In the genomic region with DNA sequence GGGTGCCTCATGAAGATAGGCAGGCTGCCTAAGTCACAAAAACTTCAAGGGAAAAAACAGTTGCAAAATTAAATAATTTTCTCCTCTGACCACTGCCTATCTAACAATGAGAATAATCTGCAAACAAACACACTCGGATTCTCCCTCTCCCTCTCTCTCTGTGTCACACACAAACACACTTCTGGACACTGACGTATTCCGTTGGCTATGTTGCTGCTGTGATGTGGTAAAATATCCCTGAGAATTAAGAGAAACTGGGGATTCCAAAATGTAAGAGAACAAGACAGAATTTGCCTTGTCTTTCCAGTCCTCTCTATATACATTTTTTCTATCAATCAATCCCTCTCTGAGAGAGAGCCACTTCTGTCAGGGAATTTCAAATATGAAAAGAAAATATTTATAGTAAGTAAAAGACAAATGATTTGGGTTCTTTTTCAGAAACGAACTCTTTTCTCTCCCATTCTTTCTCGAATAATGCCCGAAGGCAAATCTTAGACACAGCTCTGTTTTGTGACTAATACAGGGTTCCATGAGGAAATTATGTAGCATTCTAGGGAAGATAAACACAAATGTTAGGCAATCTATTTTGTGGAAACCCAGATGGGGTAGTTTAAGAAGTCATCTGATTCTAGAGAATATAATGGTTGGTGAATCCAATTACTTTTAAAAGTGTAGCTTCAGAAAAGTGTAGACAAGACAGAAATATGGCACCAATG, we compare ENCODE assay signal across 23 cellular contexts.
DNase-seq lines count a peak whose midpoint lies in the region; ATAC-seq, FAIRE-seq and TF ChIP-seq lines count a peak whose summit lies in the region.
"Had no signal": no experiment of that assay in that cellular context is flagged by ENCODE, and none has a peak within 500 bp of the region (broad histone marks: within the 10 kb centered on the region; RNA-seq: fewer than 3 reads in every experiment).

No MANE protein-coding gene starts in this region.

- in situ Hi-C loops in IMR-90 (cut with MboI; ENCODE audit: low sequenced_read_pairs), result no loop called here

- H2BK15ac ChIP-seq in IMR-90 (ENCODE audit: low read depth, low read length) (no peak overlapping the region), mesenchymal stem cell (ENCODE audit: low read depth, poor library complexity, severe bottlenecking) (no peak overlapping the region)

- intact Hi-C loops in IMR-90 (cut with micrococcal nuclease), result no loop called here

- peak; percentile 59 for ATAC-seq in IMR-90 (ENCODE audit: low read depth)
- ATAC-seq: activated CD4-positive, CD25-positive, alpha-beta regulatory T cell treated with anti-CD3 and anti-CD28 coated beads, Interleukin-2, amount 50 U/mL, for 24 hours; activated T-cell treated with anti-CD3 and anti-CD28 coated beads, Interleukin-2, amount 50 U/mL, for 4 hours; gastroesophageal sphincter; Right ventricle myocardium inferior; stimulated activated naive CD8-positive, alpha-beta T cell treated with anti-CD3 and anti-CD28 coated beads, Interleukin-15, Interleukin-2, amounts not matched to agents 100 U/mL and 50 U/mL, for 24 hours had no signal

- no peak overlapping the region; the same call in 1 of the 2 replicates for H3K14ac ChIP-seq in IMR-90 (replicated peaks; ENCODE audit: low read depth, low read length)
- no peak overlapping the region for H3K14ac ChIP-seq in mesenchymal stem cell (ENCODE audit: low read length in 2 of 2)

- peaks cover 3% of the 10 kb centered on the region; the same call in 1 of the 2 replicates for H3K9me3 ChIP-seq in IMR-90 (ENCODE audit: control insufficient read depth, insufficient read depth, low read length)
- peaks cover 22% of the 10 kb centered on the region for H3K9me3 ChIP-seq in mesenchymal stem cell (ENCODE audit: control insufficient read depth, low read length)
- H3K9me3 ChIP-seq: thyroid gland had no signal

- H3K9ac ChIP-seq in IMR-90 (ENCODE audit: low read depth, low read length) (no peak overlapping the region), mesenchymal stem cell (ENCODE audit: low read length) (peak overlapping the region; percentile 64)

- H4K20me1 ChIP-seq in IMR-90 (ENCODE audit: insufficient read depth, low read length), result no peaks in the 10 kb centered on the region

- H3K4me1 ChIP-seq in IMR-90 (ENCODE audit: control insufficient read depth, insufficient read depth, low read length) (no peaks in the 10 kb centered on the region), mesenchymal stem cell (ENCODE audit: control insufficient read depth, insufficient read depth, low read depth, low read length) (no peaks in the 10 kb centered on the region)
- H3K4me1 ChIP-seq: gastroesophageal sphincter, thyroid gland had no signal

- FAIRE-seq in GM12892 (lab: Jason Lieb, UNC), result no peak
- FAIRE-seq: astrocyte, GM18507, small intestine had no signal

- H2AK5ac ChIP-seq in IMR-90 (ENCODE audit: low read depth, low read length) (no peak overlapping the region), mesenchymal stem cell (ENCODE audit: low read length, severe bottlenecking) (no peak overlapping the region)

- no peak overlapping the region for H3K4me2 ChIP-seq in IMR-90 (ENCODE audit: low read depth, low read length)
- H3K4me2 ChIP-seq in mesenchymal stem cell (ENCODE audit: low read length, poor library complexity, severe bottlenecking), result no peak overlapping the region

- no peak overlapping the region for H2AK9ac ChIP-seq in IMR-90 (replicated peaks; ENCODE audit: low read depth, low read length, poor library complexity)

- H2BK120ac ChIP-seq in IMR-90 (ENCODE audit: low read depth, low read length) (no peak overlapping the region), mesenchymal stem cell (ENCODE audit: low read depth, low read length) (no peak overlapping the region)

- no peak overlapping the region for H3K56ac ChIP-seq in IMR-90 (ENCODE audit: extremely low read depth, insufficient read depth, low read length)

- POLR2A ChIA-PET in BJ (lab: Charles Lee), result interaction anchor here (0.5 kb wide), 1 partner anchor 171 kb away, joined by 5 read pairs; no protein-coding TSS in a partner anchor
- POLR2A ChIA-PET in IMR-90 (lab: Charles Lee; ENCODE audit: unreplicated experiment), result no interaction called here

- no peaks in the 10 kb centered on the region for H3K27me3 ChIP-seq in BJ (ENCODE audit: control insufficient read depth, insufficient read depth, low read length)
- H3K27me3 ChIP-seq in IMR-90 (ENCODE audit: control insufficient read depth, insufficient read depth, low read length), result no peaks in the 10 kb centered on the region
- H3K27me3 ChIP-seq in mesenchymal stem cell (ENCODE audit: control insufficient read depth in 1 of 2, insufficient read depth in 1 of 2, low read length in 2 of 2), result no peaks in the 10 kb centered on the region
- H3K27me3 ChIP-seq: gastroesophageal sphincter, thyroid gland had no signal

- no peak overlapping the region for H2AFZ ChIP-seq in IMR-90 (replicated peaks; ENCODE audit: low read length, poor library complexity)
- H2AFZ ChIP-seq in mesenchymal stem cell (ENCODE audit: low read depth, low read length), result no peak overlapping the region

- no peak overlapping the region; the same call in 1 of the 2 replicates for H3K18ac ChIP-seq in IMR-90 (ENCODE audit: low read depth, low read length)
- H3K18ac ChIP-seq in mesenchymal stem cell (ENCODE audit: low read depth in 1 of 2, low read length in 2 of 2), result no peak overlapping the region

- no peaks in the 10 kb centered on the region for H3K79me1 ChIP-seq in IMR-90 (ENCODE audit: low read depth in 1 of 2, low read length in 2 of 2)
- peaks cover 1% of the 10 kb centered on the region for H3K79me1 ChIP-seq in mesenchymal stem cell (replicated peaks; ENCODE audit: low read length, poor library complexity, severe bottlenecking)

- H2BK12ac ChIP-seq in mesenchymal stem cell (ENCODE audit: low read length in 2 of 2), result no peak overlapping the region

- H2BK5ac ChIP-seq in IMR-90 (ENCODE audit: low read depth, low read length, poor library complexity, severe bottlenecking), result no peak overlapping the region
- H2BK5ac ChIP-seq in mesenchymal stem cell (ENCODE audit: low read depth, low read length, poor library complexity, severe bottlenecking), result no peak overlapping the region

- H3K4me3 ChIP-seq in BJ (ENCODE audit: low read depth, low read length), result peak overlapping the region; percentile 11; the same call in 1 of the 2 replicates
- H3K4me3 ChIP-seq in IMR-90 (ENCODE audit: insufficient read depth, low read depth, low read length), result no peak overlapping the region
- no peak overlapping the region for H3K4me3 ChIP-seq in choroid plexus epithelial cell (ENCODE audit: low read depth, low read length)
- H3K4me3 ChIP-seq in mesenchymal stem cell (ENCODE audit: insufficient read depth in 1 of 2, low read depth in 1 of 2, low read length in 2 of 2), result no peak overlapping the region
- H3K4me3 ChIP-seq: gastroesophageal sphincter, thyroid gland had no signal

- no CpG with 5 or more reads among the region's 6 CpGs for WGBS in IMR-90 (ENCODE audit: extremely low coverage in 2 of 2, insufficient read length in 1 of 2), 2 experiments
- WGBS in mesenchymal stem cell, result 86% methylated on average over 5 of the region's 6 CpGs

- dilution Hi-C loops in IMR-90 (cut with HindIII; ENCODE audit: low sequenced_read_pairs, unreplicated experiment), result no loop called here

- H3K23ac ChIP-seq in IMR-90 (ENCODE audit: low read depth, low read length) (no peak overlapping the region), mesenchymal stem cell (ENCODE audit: low read length in 2 of 2) (no peak overlapping the region)

- no peak for TF ChIP-seq POLR2A in IMR-90 (IDR thresholded peaks at IDR 0.05; ENCODE audit: low read depth, low read length)
- no peak for TF ChIP-seq POLR2A in GM12892 (IDR thresholded peaks at IDR 0.05; ENCODE audit: low read depth, low read length)

- TF ChIP-seq CTCF in BJ (IDR thresholded peaks at IDR 0.05; ENCODE audit: insufficient read depth, low read depth, low read length), result no peak
- TF ChIP-seq CTCF in IMR-90 (conservative IDR thresholded peaks at IDR 0.05; ENCODE audit: low read depth, low read length), result no peak
- TF ChIP-seq CTCF in choroid plexus epithelial cell (conservative IDR thresholded peaks at IDR 0.05; ENCODE audit: low read depth, low read length), result no peak

- H3K27ac ChIP-seq in IMR-90 (ENCODE audit: insufficient read depth, low read length), result no peak overlapping the region
- no peak overlapping the region for H3K27ac ChIP-seq in mesenchymal stem cell (ENCODE audit: low read length, poor library complexity, severe bottlenecking)
- H3K27ac ChIP-seq: gastroesophageal sphincter, thyroid gland had no signal

- BruUV-seq in IMR-90 (replicated peaks; lab: Mats Ljungman, UMichigan), result no TSS peak

- no peak overlapping the region for H2BK20ac ChIP-seq in IMR-90 (ENCODE audit: low read depth, low read length)

- H4K91ac ChIP-seq in IMR-90 (ENCODE audit: insufficient read depth, low read depth, low read length) (no peak overlapping the region), mesenchymal stem cell (ENCODE audit: low read length) (no peak overlapping the region)

- H4K8ac ChIP-seq in IMR-90 (ENCODE audit: low read depth in 2 of 2, low read length in 2 of 2) (no peak overlapping the region), mesenchymal stem cell (ENCODE audit: low read length) (no peak overlapping the region)

- no peaks in the 10 kb centered on the region for H3K36me3 ChIP-seq in BJ (ENCODE audit: control insufficient read depth, insufficient read depth, low read length)
- no peaks in the 10 kb centered on the region for H3K36me3 ChIP-seq in IMR-90 (ENCODE audit: control insufficient read depth, insufficient read depth, low read length)
- peaks cover 0 to 5% of the 10 kb centered on the region in 2 experiments for H3K36me3 ChIP-seq in mesenchymal stem cell (ENCODE audit: control insufficient read depth in 1 of 2, insufficient read depth in 2 of 2, low read depth in 1 of 2, low read length in 2 of 2)

- H3K4ac ChIP-seq in IMR-90 (ENCODE audit: low read depth, low read length), result no peak overlapping the region
- H3K4ac ChIP-seq in mesenchymal stem cell (ENCODE audit: low read depth in 1 of 2, low read length in 2 of 2), result no peak overlapping the region

- CTCF ChIA-PET in BJ (lab: Yijun Ruan, JAX) (no interaction called here), IMR-90 (lab: Yijun Ruan, JAX) (no interaction called here)

- TF ChIP-seq RAD21 in IMR-90 (IDR thresholded peaks at IDR 0.05; ENCODE audit: low read length), result no peak

- no peak overlapping the region for H4K5ac ChIP-seq in IMR-90 (ENCODE audit: low read depth, low read length)

- DNase-seq in BJ (ENCODE audit: low read depth) (peak; percentile 46), IMR-90 (peak; percentile 54), choroid plexus epithelial cell (ENCODE audit: low read depth) (peak; percentile 49), mesenchymal stem cell (peak; percentile 63), GM12892 (ENCODE audit: insufficient read length) (no peak), HCEC 1CT (no peak), NCI-H2081 (lab: John Stamatoyannopoulos, UW) (no peak), HUDEP-2 (lab: John Stamatoyannopoulos, UW; ENCODE audit: unreplicated experiment in 76 of 76) (no peak)
- DNase-seq: activated naive CD4-positive, alpha-beta T cell treated with Interleukin-2 at 50 U/mL for 16 hours; activated T-cell treated with anti-CD3 and anti-CD28 coated beads, Interleukin-2, amount 50 U/mL, for 4 hours; COR-L47; naive B cell; NCI-H1436; NCI-H526; posterior cingulate gyrus; small intestine; stimulated activated naive CD8-positive, alpha-beta T cell treated with anti-CD3 and anti-CD28 coated beads, Interleukin-15, Interleukin-2, amounts not matched to agents 100 U/mL and 50 U/mL, for 24 hours; thyroid gland had no signal

- H3K9me1 ChIP-seq in IMR-90 (ENCODE audit: insufficient read depth, low read length), result no peaks in the 10 kb centered on the region

Comparison
In these comparisons a context has a peak if more than half of its experiments do, and no peak if none do; other contexts are left out.
1. DNase-seq: peak in BJ (single experiment), IMR-90 (single experiment), choroid plexus epithelial cell (single experiment) and mesenchymal stem cell (single experiment); none in GM12892 (single experiment), HCEC 1CT (single experiment), NCI-H2081 (0 of 2) and HUDEP-2 (0 of 76).